In the genomic region with DNA sequence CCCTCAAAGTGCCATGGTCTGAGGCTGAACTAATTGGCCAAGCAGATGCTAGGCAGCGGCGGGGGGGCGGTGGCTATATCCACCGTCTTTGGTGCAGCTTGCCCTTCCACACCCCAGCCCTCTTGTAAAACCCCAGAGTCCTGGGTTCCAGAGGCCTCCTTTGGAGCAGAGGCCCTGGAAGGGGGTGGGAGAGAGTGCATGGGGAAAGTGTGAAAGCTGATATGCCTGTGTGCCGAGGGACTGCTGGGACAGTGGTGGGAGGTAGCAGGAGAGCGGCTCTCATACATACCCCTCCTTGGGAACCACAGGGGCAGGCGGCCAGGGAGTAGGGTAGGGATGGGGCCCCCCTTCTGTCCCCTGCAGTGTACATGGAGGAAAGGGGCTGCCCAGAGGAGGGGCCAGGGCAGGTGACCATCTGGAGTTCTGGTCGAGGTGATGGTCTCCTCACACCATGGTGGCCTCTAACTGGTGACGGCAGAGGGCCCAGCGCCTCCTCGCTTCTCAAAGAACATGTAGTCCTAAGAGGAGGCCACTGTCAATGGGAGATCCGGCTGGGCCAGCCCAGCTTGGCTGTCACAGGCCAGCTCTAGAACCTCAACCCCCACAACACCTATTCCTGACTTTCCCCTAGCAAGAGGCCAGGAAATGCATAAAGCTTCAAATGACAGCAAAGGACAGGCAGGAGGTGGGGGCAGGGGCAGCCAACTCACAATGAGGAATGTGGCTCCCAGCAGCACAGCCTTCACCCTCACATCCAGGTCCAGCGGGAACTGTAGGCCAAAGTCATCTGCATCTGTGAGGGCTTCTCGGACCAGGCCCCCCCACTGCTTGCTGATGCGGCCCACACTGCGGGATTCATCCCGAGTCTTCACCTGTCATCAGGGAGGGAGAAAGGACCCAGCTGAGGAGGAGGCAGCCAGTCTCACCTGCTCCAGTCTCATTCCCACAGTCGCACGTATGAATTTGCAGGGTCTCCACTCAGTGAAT, we compare ENCODE assay signal across 26 cellular contexts. TPM values are rescaled to one million over a fixed set of nuclear protein-coding genes. Genes with fewer than 3 reads are reported as not detected.
"Had no signal": no experiment of that assay in that cellular context is flagged by ENCODE, and none has a peak within 500 bp of the region (broad histone marks: within the 10 kb centered on the region; RNA-seq: fewer than 3 reads in every experiment).

No MANE protein-coding gene starts in this region.

- H2AFZ ChIP-seq: neural progenitor cell had no signal

- H3K4me3 Mint-ChIP-seq: activated CD4-positive, alpha-beta T cell treated with anti-CD3 and anti-CD28 coated beads, Interleukin-2, amount 10 ng/mL, durations not matched to agents 24 days and 14 days; activated CD8-positive, alpha-beta T cell treated with anti-CD3 and anti-CD28 coated beads, Interleukin-2, amount 10 ng/mL, durations not matched to agents 7 days and 5 days; dendritic cell treated with granulocyte-macrophage colony-stimulating factor and Interleukin-4, amounts not matched to agents 40 ng/mL and 50 ng/mL, for 4 days; neural progenitor cell; stimulated activated naive B cell treated with anti-CD40 and anti-IgM and Interleukin-4, amounts not matched to agents 10 μg/mL and 1 μg/mL and 100 μg/mL, for 72 hours had no signal

- DNase-seq: activated CD4-positive, alpha-beta T cell treated with anti-CD3 and anti-CD28 coated beads, Interleukin-2, amount 10 ng/mL, durations not matched to agents 24 days and 14 days; activated CD4-positive, CD25-positive, alpha-beta regulatory T cell; activated CD8-positive, alpha-beta T cell treated with anti-CD3 and anti-CD28 coated beads, Interleukin-2, amount 10 ng/mL, durations not matched to agents 7 days and 5 days; activated effector memory CD4-positive, alpha-beta T cell treated with anti-CD3 and anti-CD28 coated beads, Interleukin-2, amount 50 U/mL, for 16 hours; activated T-cell treated with anti-CD3 and anti-CD28 coated beads, Interleukin-2, amount 50 U/mL, for 48 hours; erythroblast; hypothalamus; stimulated activated CD4-positive, alpha-beta T cell treated with anti-CD3 and anti-CD28 coated beads, Interleukin-15, amount 100 ng/mL, for 24 hours; stimulated activated CD4-positive, alpha-beta T cell treated with anti-CD3 and anti-CD28 coated beads, Interleukin-4, amount 100 ng/mL, for 24 hours; stimulated activated naive B cell treated with anti-CD40 and anti-IgM and Interleukin-4, amounts not matched to agents 10 μg/mL and 1 μg/mL and 100 μg/mL, for 72 hours; T-helper 1 cell; T1000; upper lobe of left lung had no signal

- H3K27me3 Mint-ChIP-seq: activated CD4-positive, alpha-beta T cell treated with anti-CD3 and anti-CD28 coated beads, Interleukin-2, amount 10 ng/mL, durations not matched to agents 24 days and 14 days; stimulated activated naive B cell treated with anti-CD40 and anti-IgM and Interleukin-4, amounts not matched to agents 10 μg/mL and 1 μg/mL and 100 μg/mL, for 72 hours had no signal

- H3K9ac ChIP-seq: neural progenitor cell had no signal

- H3K4me1 ChIP-seq: prostate gland had no signal

- H3K4me3 ChIP-seq: cardiac muscle cell, left lung, neural progenitor cell, prostate gland, right atrium auricular region, thoracic aorta, upper lobe of left lung had no signal

- H3K27ac Mint-ChIP-seq: activated CD4-positive, alpha-beta T cell treated with anti-CD3 and anti-CD28 coated beads, Interleukin-2, amount 10 ng/mL, durations not matched to agents 24 days and 14 days; activated CD8-positive, alpha-beta T cell treated with anti-CD3 and anti-CD28 coated beads, Interleukin-2, amount 10 ng/mL, durations not matched to agents 7 days and 5 days; activated naive CD4-positive, alpha-beta T cell treated with anti-CD3 and anti-CD28 coated beads, Interleukin-2, amount 50 U/mL, for 72 hours; neural progenitor cell; stimulated activated naive B cell treated with anti-CD40 and anti-IgM and Interleukin-4, amounts not matched to agents 10 μg/mL and 1 μg/mL and 100 μg/mL, for 72 hours had no signal

- H3K4me2 ChIP-seq: neural progenitor cell had no signal

- H3K27ac ChIP-seq: cardiac muscle cell, neural progenitor cell, prostate gland, right atrium auricular region, thoracic aorta had no signal

- H3K9me3 Mint-ChIP-seq: activated CD4-positive, alpha-beta T cell treated with anti-CD3 and anti-CD28 coated beads, Interleukin-2, amount 10 ng/mL, durations not matched to agents 24 days and 14 days; activated naive CD4-positive, alpha-beta T cell treated with anti-CD3 and anti-CD28 coated beads, Interleukin-2, amount 50 U/mL, for 72 hours; dendritic cell treated with granulocyte-macrophage colony-stimulating factor and Interleukin-4, amounts not matched to agents 40 ng/mL and 50 ng/mL, for 4 days; neural progenitor cell; stimulated activated naive B cell treated with anti-CD40 and anti-IgM and Interleukin-4, amounts not matched to agents 10 μg/mL and 1 μg/mL and 100 μg/mL, for 72 hours had no signal

- FAIRE-seq: frontal cortex had no signal

- H3K36me3 ChIP-seq: cardiac muscle cell, neural progenitor cell had no signal

- H3K27me3 ChIP-seq: cardiac muscle cell, left lung, right atrium auricular region, upper lobe of left lung had no signal

- H3K9me3 ChIP-seq: left lung, prostate gland, right atrium auricular region, thoracic aorta, upper lobe of left lung had no signal

RNA-seq across cellular contexts. Expression of a gene that starts 9.3 kb away (rescaled TPM):
- total RNA-seq: osteocyte had no signal

RNA-seq across cellular contexts. Expression of a gene that starts 29.9 kb away (rescaled TPM):
- total RNA-seq: activated CD4-positive, alpha-beta T cell treated with anti-CD3 and anti-CD28 coated beads, Interleukin-2, amount 10 ng/mL, durations not matched to agents 24 days and 14 days; activated CD8-positive, alpha-beta T cell treated with anti-CD3 and anti-CD28 coated beads, Interleukin-2, amount 10 ng/mL, durations not matched to agents 7 days and 5 days; activated naive CD4-positive, alpha-beta T cell treated with anti-CD3 and anti-CD28 coated beads, Interleukin-2, amount 50 U/mL, for 72 hours; cardiac muscle cell; chondrocyte; frontal cortex; left lung; lung microvascular endothelial cell; osteocyte; right atrium auricular region; thoracic aorta; upper lobe of left lung had no signal
- polyA plus RNA-seq: cardiac muscle cell, keratinocyte had no signal
